ENCODE assay signal across 25 cellular contexts in genomic region chr2:228615501-228615900, GRCh38.
"Had no signal": no experiment of that assay in that cellular context is flagged by ENCODE, and none has a peak within 500 bp of the region (broad histone marks: within the 10 kb centered on the region; RNA-seq: fewer than 3 reads in every experiment).

No MANE protein-coding gene starts in this region.

- H3K9me3 Mint-ChIP-seq: activated CD4-positive, alpha-beta memory T cell treated with anti-CD3 and anti-CD28 coated beads for 36 hours; activated naive CD4-positive, alpha-beta T cell treated with anti-CD3 and anti-CD28 coated beads, Interleukin-2, amount 50 U/mL, for 24 hours; nephron; stimulated activated naive CD8-positive, alpha-beta T cell treated with anti-CD3 and anti-CD28 coated beads, Interleukin-15, Interleukin-2, amounts not matched to agents 100 ng/mL and 50 ng/mL, for 24 hours had no signal

- H3K27me3 Mint-ChIP-seq: activated CD4-positive, alpha-beta memory T cell treated with anti-CD3 and anti-CD28 coated beads for 36 hours; activated CD4-positive, alpha-beta T cell treated with anti-CD3 and anti-CD28 coated beads, Interleukin-2, amount 10 ng/mL, durations not matched to agents 24 days and 14 days; activated naive CD4-positive, alpha-beta T cell treated with anti-CD3 and anti-CD28 coated beads, Interleukin-2, amount 50 U/mL, for 24 hours; activated naive CD8-positive, alpha-beta T cell treated with anti-CD3 and anti-CD28 coated beads, Interleukin-2, amount 50 U/mL, for 24 hours; stimulated activated naive CD8-positive, alpha-beta T cell treated with anti-CD3 and anti-CD28 coated beads, Interleukin-15, Interleukin-2, amounts not matched to agents 100 ng/mL and 50 ng/mL, for 24 hours; T-helper 17 cell had no signal

- H3K9me3 ChIP-seq: heart left ventricle, left lung, right lobe of liver, thoracic aorta had no signal

- H3K27ac ChIP-seq: heart left ventricle, left lung, right lobe of liver, skin epidermis, thoracic aorta had no signal

- H3K4me1 ChIP-seq: heart left ventricle, left lung, right lobe of liver had no signal

- H3K36me3 Mint-ChIP-seq: activated CD4-positive, alpha-beta memory T cell treated with anti-CD3 and anti-CD28 coated beads for 36 hours; activated naive CD4-positive, alpha-beta T cell treated with anti-CD3 and anti-CD28 coated beads, Interleukin-2, amount 50 U/mL, for 24 hours had no signal

- H3K27ac Mint-ChIP-seq: activated CD4-positive, alpha-beta memory T cell treated with anti-CD3 and anti-CD28 coated beads for 36 hours; activated CD4-positive, alpha-beta T cell treated with anti-CD3 and anti-CD28 coated beads, Interleukin-2, amount 10 ng/mL, durations not matched to agents 24 days and 14 days; activated naive CD4-positive, alpha-beta T cell treated with anti-CD3 and anti-CD28 coated beads, Interleukin-2, amount 50 U/mL, for 24 hours; activated naive CD8-positive, alpha-beta T cell treated with anti-CD3 and anti-CD28 coated beads, Interleukin-2, amount 50 U/mL, for 24 hours; activated T-helper 2 cell treated with anti-CD3 and anti-CD28 coated beads, Interferon-gamma antibody, Interleukin-2, Interleukin-4, amounts not matched to agents 10 μg/mL and 5 μg/mL and 100 μg/mL, durations not matched to agents 14 hours and 24 hours and 36 hours; nephron; stimulated activated naive CD8-positive, alpha-beta T cell treated with anti-CD3 and anti-CD28 coated beads, Interleukin-15, Interleukin-2, amounts not matched to agents 100 ng/mL and 50 ng/mL, for 24 hours; T-helper 17 cell had no signal

- H3K36me3 ChIP-seq: heart left ventricle, left lung, right lobe of liver, thoracic aorta had no signal

- H3K4me3 Mint-ChIP-seq: activated CD4-positive, alpha-beta memory T cell treated with anti-CD3 and anti-CD28 coated beads for 36 hours; activated CD4-positive, alpha-beta T cell treated with anti-CD3 and anti-CD28 coated beads, Interleukin-2, amount 10 ng/mL, durations not matched to agents 24 days and 14 days; activated naive CD4-positive, alpha-beta T cell treated with anti-CD3 and anti-CD28 coated beads, Interleukin-2, amount 50 U/mL, for 24 hours; activated naive CD8-positive, alpha-beta T cell treated with anti-CD3 and anti-CD28 coated beads, Interleukin-2, amount 50 U/mL, for 24 hours; activated T-cell treated with anti-CD3 and anti-CD28 coated beads, Interleukin-2, amount 50 U/mL, for 4 hours; nephron; stimulated activated naive CD8-positive, alpha-beta T cell treated with anti-CD3 and anti-CD28 coated beads, Interleukin-15, Interleukin-2, amounts not matched to agents 100 ng/mL and 50 ng/mL, for 24 hours; T-helper 17 cell had no signal

- DNase-seq: activated CD4-positive, alpha-beta memory T cell treated with anti-CD3 and anti-CD28 coated beads for 36 hours; activated CD4-positive, alpha-beta T cell treated with anti-CD3 and anti-CD28 coated beads, Interleukin-2, amount 10 ng/mL, durations not matched to agents 24 days and 14 days; activated CD4-positive, CD25-positive, alpha-beta regulatory T cell treated with anti-CD3 and anti-CD28 coated beads, Interleukin-2, amount 50 U/mL, for 72 hours; activated naive CD8-positive, alpha-beta T cell treated with anti-CD3 and anti-CD28 coated beads, Interleukin-2, amount 50 U/mL, for 24 hours; activated T-cell treated with anti-CD3 and anti-CD28 coated beads, Interleukin-2, amount 50 U/mL, for 4 hours; amygdala; dermis blood vessel endothelial cell; effector CD8-positive, alpha-beta T cell; erythroblast; heart left ventricle; kidney glomerular epithelial cell; left lung; right lobe of liver; stimulated activated CD4-positive, alpha-beta T cell treated with anti-CD3 and anti-CD28 coated beads, Interleukin-12 subunit alpha, Interleukin-12 subunit beta, amount 100 ng/mL, for 4 hours; stimulated activated CD4-positive, alpha-beta T cell treated with anti-CD3 and anti-CD28 coated beads, Interleukin-4, amount 100 ng/mL, for 1 hour; T-helper 17 cell; T1000; trophoblast cell had no signal

- H3K27me3 ChIP-seq: heart left ventricle, left lung, right lobe of liver had no signal

- H3K4me1 Mint-ChIP-seq: activated CD4-positive, alpha-beta T cell treated with anti-CD3 and anti-CD28 coated beads, Interleukin-2, amount 10 ng/mL, durations not matched to agents 24 days and 14 days; activated naive CD4-positive, alpha-beta T cell treated with anti-CD3 and anti-CD28 coated beads, Interleukin-2, amount 50 U/mL, for 24 hours; activated naive CD8-positive, alpha-beta T cell treated with anti-CD3 and anti-CD28 coated beads, Interleukin-2, amount 50 U/mL, for 24 hours; T-helper 17 cell had no signal

- H3K4me3 ChIP-seq: heart left ventricle, left lung, lung, right lobe of liver, skin epidermis, thoracic aorta had no signal

- ATAC-seq: activated naive CD8-positive, alpha-beta T cell treated with anti-CD3 and anti-CD28 coated beads, Interleukin-2, amount 50 U/mL, for 24 hours; activated T-cell treated with anti-CD3 and anti-CD28 coated beads, Interleukin-2, amount 50 U/mL, for 4 hours; heart left ventricle; left lung; right lobe of liver; T-helper 17 cell had no signal
